1 cellular context compared by ENCODE assay signal in the genomic region with DNA sequence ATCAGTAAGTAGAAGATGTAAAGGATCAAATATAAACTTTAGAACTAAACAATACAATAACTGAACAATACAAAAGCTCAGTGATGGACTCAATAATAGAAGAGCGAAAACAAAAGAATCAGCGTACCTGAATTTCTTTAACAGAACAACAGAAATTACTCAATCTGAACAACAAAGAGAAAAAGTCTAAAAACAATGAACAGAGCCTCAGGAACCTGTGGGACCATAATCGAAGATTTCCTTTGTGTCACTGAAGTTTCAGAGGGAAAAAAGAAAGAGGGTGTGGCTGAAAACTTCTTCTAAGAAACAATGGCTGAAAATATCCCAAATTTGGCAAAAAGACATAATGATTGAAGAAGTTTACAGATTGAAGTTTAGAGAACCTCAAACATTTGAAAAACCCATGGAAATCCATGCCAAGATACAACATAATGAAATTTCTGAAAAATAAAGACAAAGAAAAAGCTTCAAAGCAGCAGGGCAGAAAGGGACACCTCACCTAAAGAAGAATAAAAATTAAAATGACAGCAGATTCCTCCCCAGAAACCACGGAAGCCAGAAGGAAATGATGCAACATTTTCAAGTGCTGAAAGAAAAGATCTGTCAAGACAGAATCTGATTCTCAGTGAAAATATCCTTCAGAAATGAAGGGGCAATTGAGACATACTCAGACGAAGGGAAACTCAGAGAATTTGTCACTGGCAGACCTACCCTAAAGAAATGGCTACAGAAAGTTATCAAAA.
A peak's percentile ranks its signal among the peaks of the same experiment; 100 is the strongest.
TF ChIP-seq lines count a peak whose summit lies in the region.

No MANE protein-coding gene starts in this region.

TF ChIP-seq in K562, 482 proteins besides CTCF, POLR2A, EP300 and RAD21 (continued from another document and continues in another):
- TF ChIP-seq, protein P1, sequence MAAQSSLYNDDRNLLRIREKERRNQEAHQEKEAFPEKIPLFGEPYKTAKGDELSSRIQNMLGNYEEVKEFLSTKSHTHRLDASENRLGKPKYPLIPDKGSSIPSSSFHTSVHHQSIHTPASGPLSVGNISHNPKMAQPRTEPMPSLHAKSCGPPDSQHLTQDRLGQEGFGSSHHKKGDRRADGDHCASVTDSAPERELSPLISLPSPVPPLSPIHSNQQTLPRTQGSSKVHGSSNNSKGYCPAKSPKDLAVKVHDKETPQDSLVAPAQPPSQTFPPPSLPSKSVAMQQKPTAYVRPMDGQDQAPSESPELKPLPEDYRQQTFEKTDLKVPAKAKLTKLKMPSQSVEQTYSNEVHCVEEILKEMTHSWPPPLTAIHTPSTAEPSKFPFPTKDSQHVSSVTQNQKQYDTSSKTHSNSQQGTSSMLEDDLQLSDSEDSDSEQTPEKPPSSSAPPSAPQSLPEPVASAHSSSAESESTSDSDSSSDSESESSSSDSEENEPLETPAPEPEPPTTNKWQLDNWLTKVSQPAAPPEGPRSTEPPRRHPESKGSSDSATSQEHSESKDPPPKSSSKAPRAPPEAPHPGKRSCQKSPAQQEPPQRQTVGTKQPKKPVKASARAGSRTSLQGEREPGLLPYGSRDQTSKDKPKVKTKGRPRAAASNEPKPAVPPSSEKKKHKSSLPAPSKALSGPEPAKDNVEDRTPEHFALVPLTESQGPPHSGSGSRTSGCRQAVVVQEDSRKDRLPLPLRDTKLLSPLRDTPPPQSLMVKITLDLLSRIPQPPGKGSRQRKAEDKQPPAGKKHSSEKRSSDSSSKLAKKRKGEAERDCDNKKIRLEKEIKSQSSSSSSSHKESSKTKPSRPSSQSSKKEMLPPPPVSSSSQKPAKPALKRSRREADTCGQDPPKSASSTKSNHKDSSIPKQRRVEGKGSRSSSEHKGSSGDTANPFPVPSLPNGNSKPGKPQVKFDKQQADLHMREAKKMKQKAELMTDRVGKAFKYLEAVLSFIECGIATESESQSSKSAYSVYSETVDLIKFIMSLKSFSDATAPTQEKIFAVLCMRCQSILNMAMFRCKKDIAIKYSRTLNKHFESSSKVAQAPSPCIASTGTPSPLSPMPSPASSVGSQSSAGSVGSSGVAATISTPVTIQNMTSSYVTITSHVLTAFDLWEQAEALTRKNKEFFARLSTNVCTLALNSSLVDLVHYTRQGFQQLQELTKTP (IDR thresholded peaks at IDR 0.05; ENCODE audit: low read depth in 1 of 2, partially characterized antibody in 2 of 2): peak in 1 of 2 experiments; percentile 8
- TF ChIP-seq KLF10 (CRISPR knock-in tag; IDR thresholded peaks at IDR 0.05): no peak
- no peak for TF ChIP-seq EWSR1 (IDR thresholded peaks at IDR 0.05; ENCODE audit: borderline replicate concordance, low read depth, partially characterized antibody)
- TF ChIP-seq, protein P2, sequence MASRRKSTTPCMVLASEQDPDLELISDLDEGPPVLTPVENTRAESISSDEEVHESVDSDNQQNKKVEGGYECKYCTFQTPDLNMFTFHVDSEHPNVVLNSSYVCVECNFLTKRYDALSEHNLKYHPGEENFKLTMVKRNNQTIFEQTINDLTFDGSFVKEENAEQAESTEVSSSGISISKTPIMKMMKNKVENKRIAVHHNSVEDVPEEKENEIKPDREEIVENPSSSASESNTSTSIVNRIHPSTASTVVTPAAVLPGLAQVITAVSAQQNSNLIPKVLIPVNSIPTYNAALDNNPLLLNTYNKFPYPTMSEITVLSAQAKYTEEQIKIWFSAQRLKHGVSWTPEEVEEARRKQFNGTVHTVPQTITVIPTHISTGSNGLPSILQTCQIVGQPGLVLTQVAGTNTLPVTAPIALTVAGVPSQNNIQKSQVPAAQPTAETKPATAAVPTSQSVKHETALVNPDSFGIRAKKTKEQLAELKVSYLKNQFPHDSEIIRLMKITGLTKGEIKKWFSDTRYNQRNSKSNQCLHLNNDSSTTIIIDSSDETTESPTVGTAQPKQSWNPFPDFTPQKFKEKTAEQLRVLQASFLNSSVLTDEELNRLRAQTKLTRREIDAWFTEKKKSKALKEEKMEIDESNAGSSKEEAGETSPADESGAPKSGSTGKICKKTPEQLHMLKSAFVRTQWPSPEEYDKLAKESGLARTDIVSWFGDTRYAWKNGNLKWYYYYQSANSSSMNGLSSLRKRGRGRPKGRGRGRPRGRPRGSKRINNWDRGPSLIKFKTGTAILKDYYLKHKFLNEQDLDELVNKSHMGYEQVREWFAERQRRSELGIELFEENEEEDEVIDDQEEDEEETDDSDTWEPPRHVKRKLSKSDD (conservative IDR thresholded peaks at IDR 0.05; ENCODE audit: low read length): no peak
- TF ChIP-seq, protein P3, sequence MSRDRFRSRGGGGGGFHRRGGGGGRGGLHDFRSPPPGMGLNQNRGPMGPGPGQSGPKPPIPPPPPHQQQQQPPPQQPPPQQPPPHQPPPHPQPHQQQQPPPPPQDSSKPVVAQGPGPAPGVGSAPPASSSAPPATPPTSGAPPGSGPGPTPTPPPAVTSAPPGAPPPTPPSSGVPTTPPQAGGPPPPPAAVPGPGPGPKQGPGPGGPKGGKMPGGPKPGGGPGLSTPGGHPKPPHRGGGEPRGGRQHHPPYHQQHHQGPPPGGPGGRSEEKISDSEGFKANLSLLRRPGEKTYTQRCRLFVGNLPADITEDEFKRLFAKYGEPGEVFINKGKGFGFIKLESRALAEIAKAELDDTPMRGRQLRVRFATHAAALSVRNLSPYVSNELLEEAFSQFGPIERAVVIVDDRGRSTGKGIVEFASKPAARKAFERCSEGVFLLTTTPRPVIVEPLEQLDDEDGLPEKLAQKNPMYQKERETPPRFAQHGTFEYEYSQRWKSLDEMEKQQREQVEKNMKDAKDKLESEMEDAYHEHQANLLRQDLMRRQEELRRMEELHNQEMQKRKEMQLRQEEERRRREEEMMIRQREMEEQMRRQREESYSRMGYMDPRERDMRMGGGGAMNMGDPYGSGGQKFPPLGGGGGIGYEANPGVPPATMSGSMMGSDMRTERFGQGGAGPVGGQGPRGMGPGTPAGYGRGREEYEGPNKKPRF (IDR thresholded peaks at IDR 0.05; ENCODE audit: low read depth, low read length): no peak
- no peak for TF ChIP-seq ADNP (tag; IDR thresholded peaks at IDR 0.05)
- no peak for TF ChIP-seq NCOA4 (IDR thresholded peaks at IDR 0.05; ENCODE audit: partially characterized antibody)
- TF ChIP-seq NEUROD1 (IDR thresholded peaks at IDR 0.05; ENCODE audit: borderline replicate concordance, low read depth, low read length, partially characterized antibody): no peak
- TF ChIP-seq ZNF232 (CRISPR knock-in tag; IDR thresholded peaks at IDR 0.05): no peak
- TF ChIP-seq SLC30A9 (CRISPR knock-in tag; IDR thresholded peaks at IDR 0.05): no peak
- TF ChIP-seq CBX8 (IDR thresholded peaks at IDR 0.05; ENCODE audit: borderline replicate concordance, extremely low read depth, low read depth, low read length, poor library complexity, severe bottlenecking): no peak
- peak; percentile 67 for TF ChIP-seq DPF2 (IDR thresholded peaks at IDR 0.05)
- TF ChIP-seq CBX5 (IDR thresholded peaks at IDR 0.05; ENCODE audit: borderline replicate concordance, low read depth): no peak
- TF ChIP-seq ZC3H8 (IDR thresholded peaks at IDR 0.05): no peak
- no peak for TF ChIP-seq HMGN3 (IDR thresholded peaks at IDR 0.05; ENCODE audit: borderline replicate concordance, extremely low read depth, insufficient read length, low read depth, low read length)
- no peak for TF ChIP-seq ZNF165 (CRISPR knock-in tag; IDR thresholded peaks at IDR 0.05; ENCODE audit: borderline replicate concordance)
- no peak for TF ChIP-seq EHMT2 (IDR thresholded peaks at IDR 0.05)
- no peak for TF ChIP-seq TEAD1 (CRISPR knock-in tag; IDR thresholded peaks at IDR 0.05)
- TF ChIP-seq, protein P4, sequence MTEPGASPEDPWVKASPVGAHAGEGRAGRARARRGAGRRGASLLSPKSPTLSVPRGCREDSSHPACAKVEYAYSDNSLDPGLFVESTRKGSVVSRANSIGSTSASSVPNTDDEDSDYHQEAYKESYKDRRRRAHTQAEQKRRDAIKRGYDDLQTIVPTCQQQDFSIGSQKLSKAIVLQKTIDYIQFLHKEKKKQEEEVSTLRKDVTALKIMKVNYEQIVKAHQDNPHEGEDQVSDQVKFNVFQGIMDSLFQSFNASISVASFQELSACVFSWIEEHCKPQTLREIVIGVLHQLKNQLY (CRISPR knock-in tag; conservative IDR thresholded peaks at IDR 0.05): no peak
- no peak for TF ChIP-seq KAT8 (IDR thresholded peaks at IDR 0.05; ENCODE audit: low read depth)
- TF ChIP-seq, protein P5, sequence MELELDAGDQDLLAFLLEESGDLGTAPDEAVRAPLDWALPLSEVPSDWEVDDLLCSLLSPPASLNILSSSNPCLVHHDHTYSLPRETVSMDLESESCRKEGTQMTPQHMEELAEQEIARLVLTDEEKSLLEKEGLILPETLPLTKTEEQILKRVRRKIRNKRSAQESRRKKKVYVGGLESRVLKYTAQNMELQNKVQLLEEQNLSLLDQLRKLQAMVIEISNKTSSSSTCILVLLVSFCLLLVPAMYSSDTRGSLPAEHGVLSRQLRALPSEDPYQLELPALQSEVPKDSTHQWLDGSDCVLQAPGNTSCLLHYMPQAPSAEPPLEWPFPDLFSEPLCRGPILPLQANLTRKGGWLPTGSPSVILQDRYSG (tag; conservative IDR thresholded peaks at IDR 0.05; ENCODE audit: low read depth): no peak
- TF ChIP-seq ZNF384 (IDR thresholded peaks at IDR 0.05; ENCODE audit: low read depth, low read length): no peak
- no peak for TF ChIP-seq E2F3 (CRISPR knock-in tag; IDR thresholded peaks at IDR 0.05)
- TF ChIP-seq, protein P6, sequence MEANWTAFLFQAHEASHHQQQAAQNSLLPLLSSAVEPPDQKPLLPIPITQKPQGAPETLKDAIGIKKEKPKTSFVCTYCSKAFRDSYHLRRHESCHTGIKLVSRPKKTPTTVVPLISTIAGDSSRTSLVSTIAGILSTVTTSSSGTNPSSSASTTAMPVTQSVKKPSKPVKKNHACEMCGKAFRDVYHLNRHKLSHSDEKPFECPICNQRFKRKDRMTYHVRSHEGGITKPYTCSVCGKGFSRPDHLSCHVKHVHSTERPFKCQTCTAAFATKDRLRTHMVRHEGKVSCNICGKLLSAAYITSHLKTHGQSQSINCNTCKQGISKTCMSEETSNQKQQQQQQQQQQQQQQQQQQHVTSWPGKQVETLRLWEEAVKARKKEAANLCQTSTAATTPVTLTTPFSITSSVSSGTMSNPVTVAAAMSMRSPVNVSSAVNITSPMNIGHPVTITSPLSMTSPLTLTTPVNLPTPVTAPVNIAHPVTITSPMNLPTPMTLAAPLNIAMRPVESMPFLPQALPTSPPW (CRISPR knock-in tag; IDR thresholded peaks at IDR 0.05): no peak
- peak; percentile 93 for TF ChIP-seq ETV1 (tag; conservative IDR thresholded peaks at IDR 0.05; ENCODE audit: low read depth)
- TF ChIP-seq SAFB2 (IDR thresholded peaks at IDR 0.05; ENCODE audit: borderline replicate concordance, low read depth, low read length, severe bottlenecking): no peak
- no peak for TF ChIP-seq ZNF134 (CRISPR knock-in tag; conservative IDR thresholded peaks at IDR 0.05)
- TF ChIP-seq, protein P7, sequence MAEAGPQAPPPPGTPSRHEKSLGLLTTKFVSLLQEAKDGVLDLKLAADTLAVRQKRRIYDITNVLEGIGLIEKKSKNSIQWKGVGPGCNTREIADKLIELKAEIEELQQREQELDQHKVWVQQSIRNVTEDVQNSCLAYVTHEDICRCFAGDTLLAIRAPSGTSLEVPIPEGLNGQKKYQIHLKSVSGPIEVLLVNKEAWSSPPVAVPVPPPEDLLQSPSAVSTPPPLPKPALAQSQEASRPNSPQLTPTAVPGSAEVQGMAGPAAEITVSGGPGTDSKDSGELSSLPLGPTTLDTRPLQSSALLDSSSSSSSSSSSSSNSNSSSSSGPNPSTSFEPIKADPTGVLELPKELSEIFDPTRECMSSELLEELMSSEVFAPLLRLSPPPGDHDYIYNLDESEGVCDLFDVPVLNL (CRISPR knock-in tag; IDR thresholded peaks at IDR 0.05; ENCODE audit: low read depth): no peak
- TF ChIP-seq CBFA2T3 (IDR thresholded peaks at IDR 0.05): no peak
- TF ChIP-seq ZSCAN29 (IDR thresholded peaks at IDR 0.05): no peak
- no peak for TF ChIP-seq CREB1 (IDR thresholded peaks at IDR 0.05)
- TF ChIP-seq CREB1 (CRISPR knock-in tag; IDR thresholded peaks at IDR 0.05): no peak
- TF ChIP-seq FOXA1 (IDR thresholded peaks at IDR 0.05; ENCODE audit: borderline replicate concordance): no peak
- no peak for TF ChIP-seq DACH1 (IDR thresholded peaks at IDR 0.05; ENCODE audit: partially characterized antibody)
- no peak for TF ChIP-seq SUPT5H (IDR thresholded peaks at IDR 0.05)
- no peak for TF ChIP-seq SREBF1 (IDR thresholded peaks at IDR 0.05; ENCODE audit: borderline replicate concordance, low read depth, low read length)
- TF ChIP-seq, protein P8, sequence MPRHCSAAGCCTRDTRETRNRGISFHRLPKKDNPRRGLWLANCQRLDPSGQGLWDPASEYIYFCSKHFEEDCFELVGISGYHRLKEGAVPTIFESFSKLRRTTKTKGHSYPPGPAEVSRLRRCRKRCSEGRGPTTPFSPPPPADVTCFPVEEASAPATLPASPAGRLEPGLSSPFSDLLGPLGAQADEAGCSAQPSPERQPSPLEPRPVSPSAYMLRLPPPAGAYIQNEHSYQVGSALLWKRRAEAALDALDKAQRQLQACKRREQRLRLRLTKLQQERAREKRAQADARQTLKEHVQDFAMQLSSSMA (CRISPR knock-in tag; IDR thresholded peaks at IDR 0.05): no peak
- TF ChIP-seq EP400 (IDR thresholded peaks at IDR 0.05): peak; percentile 77
- no peak for TF ChIP-seq CHD2 (IDR thresholded peaks at IDR 0.05; ENCODE audit: low read depth, low read length)
- no peak for TF ChIP-seq ZNF184 (CRISPR knock-in tag; IDR thresholded peaks at IDR 0.05)
- TF ChIP-seq LEF1 (IDR thresholded peaks at IDR 0.05): peak; percentile 77
- no peak for TF ChIP-seq FIP1L1 (IDR thresholded peaks at IDR 0.05; ENCODE audit: low read depth, low read length, poor library complexity, severe bottlenecking)
- TF ChIP-seq, protein P9, sequence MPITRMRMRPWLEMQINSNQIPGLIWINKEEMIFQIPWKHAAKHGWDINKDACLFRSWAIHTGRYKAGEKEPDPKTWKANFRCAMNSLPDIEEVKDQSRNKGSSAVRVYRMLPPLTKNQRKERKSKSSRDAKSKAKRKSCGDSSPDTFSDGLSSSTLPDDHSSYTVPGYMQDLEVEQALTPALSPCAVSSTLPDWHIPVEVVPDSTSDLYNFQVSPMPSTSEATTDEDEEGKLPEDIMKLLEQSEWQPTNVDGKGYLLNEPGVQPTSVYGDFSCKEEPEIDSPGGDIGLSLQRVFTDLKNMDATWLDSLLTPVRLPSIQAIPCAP (CRISPR knock-in tag; IDR thresholded peaks at IDR 0.05; ENCODE audit: borderline replicate concordance): no peak
- no peak for TF ChIP-seq TGIF2 (CRISPR knock-in tag; IDR thresholded peaks at IDR 0.05)
- TF ChIP-seq PCBP2 (IDR thresholded peaks at IDR 0.05; ENCODE audit: low read depth, low read length, poor library complexity, severe bottlenecking): no peak
- TF ChIP-seq PHF20 (IDR thresholded peaks at IDR 0.05; ENCODE audit: partially characterized antibody): no peak
- no peak for TF ChIP-seq POU5F1 (IDR thresholded peaks at IDR 0.05; ENCODE audit: borderline replicate concordance, low read depth, low read length, partially characterized antibody)
